In the genomic region with DNA sequence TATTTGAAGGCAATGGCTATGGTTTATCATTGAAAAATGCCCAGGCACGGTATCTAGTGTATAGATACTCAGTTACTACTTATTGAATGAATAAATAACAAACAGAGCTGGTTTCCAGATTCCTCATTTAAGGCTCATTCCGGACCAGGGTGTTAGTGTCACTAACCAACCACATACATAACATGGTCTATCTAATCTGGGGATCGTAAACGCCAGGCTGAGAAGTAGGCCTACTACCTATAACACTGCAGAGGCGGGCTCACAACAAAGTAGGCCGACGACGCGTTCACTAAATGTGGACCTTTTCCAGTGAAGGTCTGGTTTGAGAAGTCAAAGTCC, we compare ENCODE assay signal across 8 cellular contexts. TPM values are rescaled to one million over a fixed set of nuclear protein-coding genes. Genes with fewer than 3 reads are reported as not detected.
DNase-seq lines count a peak whose midpoint lies in the region; ATAC-seq, FAIRE-seq and TF ChIP-seq lines count a peak whose summit lies in the region.

No MANE protein-coding gene starts in this region.

- H4K20me1 ChIP-seq in HepG2 (ENCODE audit: insufficient read depth, low read length): no peaks in the 10 kb centered on the region

- CTCF ChIA-PET in HEK293 (lab: Yijun Ruan, JAX): interaction anchor here (0.7 to 2.5 kb wide), 3 partner anchors 10 to 280 kb away, joined by 7 to 14 read pairs (median 7); no protein-coding TSS in a partner anchor
- CTCF ChIA-PET in HepG2 (lab: Yijun Ruan, JAX; ENCODE audit: low intra/inter-chr PET ratio, low total read pairs): no interaction called here

- BruUV-seq in HepG2 (replicated peaks; lab: Mats Ljungman, UMichigan): TSS peak; percentile 41

- no peak for DNase-seq in AG09309 (ENCODE audit: low read depth)
- no peak for DNase-seq in activated T-helper 2 cell treated with anti-CD3 and anti-CD28 coated beads, Interferon-gamma antibody, Interleukin-2, Interleukin-4, amounts not matched to agents 10 μg/mL and 5 μg/mL and 100 μg/mL, durations not matched to agents 14 hours and 24 hours and 36 hours (ENCODE audit: low spot score)
- DNase-seq in HepG2 (ENCODE audit: low spot score): peak; percentile 76
- DNase-seq in type B pancreatic cell (ENCODE audit: extremely low spot score, unreplicated experiment): no peak
- DNase-seq in activated CD8-positive, alpha-beta memory T cell treated with anti-CD3 and anti-CD28 coated beads for 24 hours: no peak
- no peak for DNase-seq in GM19240 (ENCODE audit: insufficient read length, low spot score)

- H3K4me2 ChIP-seq in HepG2 (ENCODE audit: low read depth, low read length): peak overlapping the region; percentile 75

- peak overlapping the region; percentile 94 for H3K27ac Mint-ChIP-seq in activated T-helper 2 cell treated with anti-CD3 and anti-CD28 coated beads, Interferon-gamma antibody, Interleukin-2, Interleukin-4, amounts not matched to agents 10 μg/mL and 5 μg/mL and 100 μg/mL, durations not matched to agents 14 hours and 24 hours and 36 hours
- peak overlapping the region; percentile 92 for H3K27ac Mint-ChIP-seq in type B pancreatic cell

- H3K27me3 Mint-ChIP-seq in activated T-helper 2 cell treated with anti-CD3 and anti-CD28 coated beads, Interferon-gamma antibody, Interleukin-2, Interleukin-4, amounts not matched to agents 10 μg/mL and 5 μg/mL and 100 μg/mL, durations not matched to agents 14 hours and 24 hours and 36 hours (ENCODE audit: low read depth): no peaks in the 10 kb centered on the region
- H3K27me3 Mint-ChIP-seq in type B pancreatic cell: no peaks in the 10 kb centered on the region

- intact Hi-C loops in activated T-helper 2 cell treated with anti-CD3 and anti-CD28 coated beads, Interferon-gamma antibody, Interleukin-2, Interleukin-4, amounts not matched to agents 10 μg/mL and 5 μg/mL and 100 μg/mL, durations not matched to agents 14 hours and 24 hours and 36 hours (cut with micrococcal nuclease): loop anchor here (1.0 to 5.0 kb wide), 5 partner anchors 53 to 618 kb away; a partner anchor contains a TSS
- intact Hi-C loops in HepG2 (cut with micrococcal nuclease; ENCODE audit: unreplicated experiment): loop anchor here (5.0 to 10.0 kb wide), 4 partner anchors 58 to 725 kb away; a partner anchor contains a TSS

- H2AFZ ChIP-seq in HepG2 (ENCODE audit: low read length): no peak overlapping the region

- TF ChIP-seq RAD21 in HepG2 (CRISPR knock-in tag; IDR thresholded peaks at IDR 0.05): no peak

- peak overlapping the region; percentile 71 for H3K27ac ChIP-seq in HEK293 (ENCODE audit: extremely low read depth, low read depth, low read length)
- peak overlapping the region; percentile 92 for H3K27ac ChIP-seq in HepG2 (ENCODE audit: extremely low read length, insufficient read depth, low read length)

- FAIRE-seq in HepG2 (lab: Jason Lieb, UNC): no peak

- ATAC-seq in HepG2 (no peak; the same call in 2 of the 3 replicates), GM18498 (IDR thresholded peaks at IDR 0.05; ENCODE audit: unreplicated experiment) (no peak)

- 0% methylated on average over 9 of the region's 9 CpGs for WGBS in HepG2 (ENCODE audit: low lambda C conversion rate)

- peak overlapping the region; percentile 89 for H3K4me3 Mint-ChIP-seq in activated T-helper 2 cell treated with anti-CD3 and anti-CD28 coated beads, Interferon-gamma antibody, Interleukin-2, Interleukin-4, amounts not matched to agents 10 μg/mL and 5 μg/mL and 100 μg/mL, durations not matched to agents 14 hours and 24 hours and 36 hours (ENCODE audit: low read depth)
- H3K4me3 Mint-ChIP-seq in type B pancreatic cell: peak overlapping the region; percentile 90

- H3K9me3 Mint-ChIP-seq in activated T-helper 2 cell treated with anti-CD3 and anti-CD28 coated beads, Interferon-gamma antibody, Interleukin-2, Interleukin-4, amounts not matched to agents 10 μg/mL and 5 μg/mL and 100 μg/mL, durations not matched to agents 14 hours and 24 hours and 36 hours: no peaks in the 10 kb centered on the region
- no peaks in the 10 kb centered on the region for H3K9me3 Mint-ChIP-seq in type B pancreatic cell

- H3K36me3 ChIP-seq in HEK293 (ENCODE audit: control insufficient read depth in 2 of 2, insufficient read depth in 1 of 2, low read length in 2 of 2): peaks cover 32 to 34% of the 10 kb centered on the region in 2 experiments
- peaks cover 3 to 20% of the 10 kb centered on the region in 2 experiments; a peak in 4 of 5 replicates for H3K36me3 ChIP-seq in HepG2 (replicated peaks in 1 of 2; ENCODE audit: control insufficient read depth in 1 of 2, insufficient read depth in 2 of 2, low read length in 2 of 2)

- H3K27me3 ChIP-seq in HepG2 (ENCODE audit: control insufficient read depth in 1 of 2, insufficient read depth in 2 of 2, low read length in 2 of 2): no peaks in the 10 kb centered on the region; a peak in 1 of 5 replicates

- POLR2A ChIA-PET in HEK293 (lab: Yijun Ruan, JAX) (interaction anchor here (0.6 to 1.2 kb wide), 3 partner anchors 16 to 1863 kb away, joined by 3 to 4 read pairs (median 3); a partner anchor contains a TSS), HepG2 (lab: Yijun Ruan, JAX) (interaction anchor here (1.0 to 1.8 kb wide), 2 partner anchors 99 to 179 kb away, joined by 4 to 6 read pairs; no protein-coding TSS in a partner anchor)

- H3K4me3 ChIP-seq in AG09309 (ENCODE audit: control insufficient read depth, low read depth, low read length) (peak overlapping the region; percentile 85), HEK293 (ENCODE audit: low read depth, low read length) (peak overlapping the region; percentile 87), HepG2 (replicated peaks in 1 of 3; ENCODE audit: insufficient read depth in 1 of 3, low read depth in 2 of 3, low read length in 3 of 3) (peak overlapping the region; percentile 91 to 98 (median 94))

- H3K4me1 ChIP-seq in HEK293 (ENCODE audit: control insufficient read depth, insufficient read depth, low read length) (peaks cover 3% of the 10 kb centered on the region; the same call in 1 of the 2 replicates), HepG2 (ENCODE audit: insufficient read depth, low read length) (peaks cover 23% of the 10 kb centered on the region)

- H3K9me3 ChIP-seq in HEK293 (ENCODE audit: control insufficient read depth, insufficient read depth, low read depth, low read length) (no peaks in the 10 kb centered on the region), HepG2 (ENCODE audit: low read length) (no peaks in the 10 kb centered on the region)

- in situ Hi-C loops in HepG2 (cut with HindIII; ENCODE audit: extremely low pct_ligation_motif_present, low pct_unique_long_range_greater_than_20kb): loop anchor here (10.0 kb wide), 1 partner anchor 745 kb away; no protein-coding TSS in a partner anchor

- H3K9ac ChIP-seq in HepG2 (ENCODE audit: insufficient read depth, low read depth, low read length): peak overlapping the region; percentile 94

- peaks cover 28% of the 10 kb centered on the region for H3K4me1 Mint-ChIP-seq in activated T-helper 2 cell treated with anti-CD3 and anti-CD28 coated beads, Interferon-gamma antibody, Interleukin-2, Interleukin-4, amounts not matched to agents 10 μg/mL and 5 μg/mL and 100 μg/mL, durations not matched to agents 14 hours and 24 hours and 36 hours (ENCODE audit: low read depth)
- peaks cover 9% of the 10 kb centered on the region for H3K4me1 Mint-ChIP-seq in type B pancreatic cell (ENCODE audit: unreplicated experiment)

- H3K36me3 Mint-ChIP-seq in activated T-helper 2 cell treated with anti-CD3 and anti-CD28 coated beads, Interferon-gamma antibody, Interleukin-2, Interleukin-4, amounts not matched to agents 10 μg/mL and 5 μg/mL and 100 μg/mL, durations not matched to agents 14 hours and 24 hours and 36 hours (ENCODE audit: low read depth): peaks cover 29% of the 10 kb centered on the region
- H3K36me3 Mint-ChIP-seq in type B pancreatic cell: peaks cover 8% of the 10 kb centered on the region

- TF ChIP-seq CTCF in AG09309 (IDR thresholded peaks at IDR 0.05; ENCODE audit: control insufficient read depth, insufficient read depth, low read depth, low read length, missing control alignments) (no peak), HEK293 (tag by site-specific recombination; IDR thresholded peaks at IDR 0.05) (no peak), HepG2 (CRISPR knock-in tag; IDR thresholded peaks at IDR 0.05) (no peak), type B pancreatic cell (conservative IDR thresholded peaks at IDR 0.05) (no peak)

- peaks cover 21% of the 10 kb centered on the region for H3K79me2 ChIP-seq in HepG2 (ENCODE audit: insufficient read depth, low read length)

- no peak for TF ChIP-seq POLR2A in HepG2 (IDR thresholded peaks at IDR 0.05; ENCODE audit: insufficient read depth in 1 of 2, low read depth in 2 of 2, low read length in 2 of 2)

- TF ChIP-seq EP300 in HepG2 (IDR thresholded peaks at IDR 0.05; ENCODE audit: low read depth in 2 of 2, low read length in 2 of 2) (no peak), HepG2 (CRISPR knock-in tag; IDR thresholded peaks at IDR 0.05; ENCODE audit: borderline replicate concordance) (no peak)

RNA-seq across cellular contexts. Expression of a gene that starts 0.4 kb away (rescaled TPM):
- 78.9 and 88.5 TPM in 2 replicates for total RNA-seq in activated T-helper 2 cell treated with anti-CD3 and anti-CD28 coated beads, Interferon-gamma antibody, Interleukin-2, Interleukin-4, amounts not matched to agents 10 μg/mL and 5 μg/mL and 100 μg/mL, durations not matched to agents 14 hours and 24 hours and 36 hours
- 183 and 263 TPM in 2 replicates for total RNA-seq in HepG2 (2016; rRNA removed; fragmentation: Illumina TruSeq; extraction: Trizol)
- 108 and 122 TPM in 2 replicates for total RNA-seq in HepG2 (2016; cell fraction: cytosol; rRNA removed; fragmentation: Illumina TruSeq; extraction: Trizol; ENCODE audit: low read depth)
- total RNA-seq in HepG2 (2016; cell fraction: insoluble cytoplasmic fraction; rRNA removed; fragmentation: Illumina TruSeq; extraction: Trizol): 173 and 263 TPM in 2 replicates
- 189 and 198 TPM in 2 replicates for total RNA-seq in HepG2 (2016; cell fraction: membrane; rRNA removed; fragmentation: Illumina TruSeq; extraction: Trizol)
- 85.6 and 86.2 TPM in 2 replicates for total RNA-seq in HepG2 (2016; cell fraction: nucleus; rRNA removed; fragmentation: Illumina TruSeq; extraction: Trizol)
- 20.9 and 30.3 TPM in 2 replicates for polyA plus RNA-seq in HepG2 (2011; rRNA removed)
- 22.8 and 30.7 TPM in 2 replicates for polyA plus RNA-seq in HepG2 (2011; cell fraction: cytosol; rRNA removed)
- polyA plus RNA-seq in HepG2 (2011; cell fraction: nucleus; rRNA removed): 14.0 and 17.1 TPM in 2 replicates
- 59.3 and 101 TPM in 2 replicates for polyA plus RNA-seq in HepG2 (2012)
- polyA plus RNA-seq in HepG2 (2016; cell fraction: cytosol; fragmentation: Illumina TruSeq; extraction: Trizol; ENCODE audit: low read depth): 149 and 210 TPM in 2 replicates
- 310 and 333 TPM in 2 replicates for polyA plus RNA-seq in HepG2 (2016; cell fraction: insoluble cytoplasmic fraction; fragmentation: Illumina TruSeq; extraction: Trizol; ENCODE audit: low read depth)
- polyA plus RNA-seq in HepG2 (2016; cell fraction: membrane; fragmentation: Illumina TruSeq; extraction: Trizol; ENCODE audit: low read depth): 229 and 256 TPM in 2 replicates
- polyA plus RNA-seq in HepG2 (2016; cell fraction: nucleus; fragmentation: Illumina TruSeq; extraction: Trizol; ENCODE audit: insufficient read depth, low read depth): 161 and 170 TPM in 2 replicates
- 7.2 and 7.6 TPM in 2 replicates for polyA minus RNA-seq in HepG2 (2011; rRNA and poly(A)+ RNA removed; ENCODE audit: low replicate concordance)
- polyA minus RNA-seq in HepG2 (2011; cell fraction: cytosol; rRNA and poly(A)+ RNA removed): 3.7 and 7.6 TPM in 2 replicates
- 31.2 and 35.9 TPM in 2 replicates for polyA minus RNA-seq in HepG2 (2011; cell fraction: nucleus; rRNA and poly(A)+ RNA removed)
- total RNA-seq in type B pancreatic cell (ENCODE audit: low replicate concordance): 46.9 and 67.5 TPM in 2 replicates

RNA-seq across cellular contexts. Expression of a gene that starts 5.5 kb away (rescaled TPM):
- total RNA-seq in activated T-helper 2 cell treated with anti-CD3 and anti-CD28 coated beads, Interferon-gamma antibody, Interleukin-2, Interleukin-4, amounts not matched to agents 10 μg/mL and 5 μg/mL and 100 μg/mL, durations not matched to agents 14 hours and 24 hours and 36 hours: 40.8 and 43.9 TPM in 2 replicates
- total RNA-seq in HepG2 (2016; rRNA removed; fragmentation: Illumina TruSeq; extraction: Trizol) (48.0 and 65.3 TPM in 2 replicates), type B pancreatic cell (ENCODE audit: low replicate concordance) (35.2 and 46.7 TPM in 2 replicates)
- 8.4 and 10.1 TPM in 2 replicates for total RNA-seq in HepG2 (2016; cell fraction: cytosol; rRNA removed; fragmentation: Illumina TruSeq; extraction: Trizol; ENCODE audit: low read depth)
- 42.6 and 60.3 TPM in 2 replicates for total RNA-seq in HepG2 (2016; cell fraction: insoluble cytoplasmic fraction; rRNA removed; fragmentation: Illumina TruSeq; extraction: Trizol)
- 25.0 and 26.9 TPM in 2 replicates for total RNA-seq in HepG2 (2016; cell fraction: membrane; rRNA removed; fragmentation: Illumina TruSeq; extraction: Trizol)
- 34.2 and 39.9 TPM in 2 replicates for total RNA-seq in HepG2 (2016; cell fraction: nucleus; rRNA removed; fragmentation: Illumina TruSeq; extraction: Trizol)
- polyA plus RNA-seq in HepG2 (2011; rRNA removed): 28.3 and 29.9 TPM in 2 replicates
- 11.7 and 18.3 TPM in 2 replicates for polyA plus RNA-seq in HepG2 (2011; cell fraction: cytosol; rRNA removed)
- polyA plus RNA-seq in HepG2 (2011; cell fraction: nucleus; rRNA removed): 21.0 and 28.7 TPM in 2 replicates
- polyA plus RNA-seq in HepG2 (2012): 23.2 and 32.9 TPM in 2 replicates
- polyA plus RNA-seq in HepG2 (2016; cell fraction: cytosol; fragmentation: Illumina TruSeq; extraction: Trizol; ENCODE audit: low read depth): 3.4 and 5.0 TPM in 2 replicates
- polyA plus RNA-seq in HepG2 (2016; cell fraction: insoluble cytoplasmic fraction; fragmentation: Illumina TruSeq; extraction: Trizol; ENCODE audit: low read depth): 27.6 and 28.0 TPM in 2 replicates
- 8.9 and 9.9 TPM in 2 replicates for polyA plus RNA-seq in HepG2 (2016; cell fraction: membrane; fragmentation: Illumina TruSeq; extraction: Trizol; ENCODE audit: low read depth)
- polyA plus RNA-seq in HepG2 (2016; cell fraction: nucleus; fragmentation: Illumina TruSeq; extraction: Trizol; ENCODE audit: insufficient read depth, low read depth): 24.8 and 33.1 TPM in 2 replicates
- polyA minus RNA-seq in HepG2 (2011; rRNA and poly(A)+ RNA removed; ENCODE audit: low replicate concordance): 21.4 and 43.4 TPM in 2 replicates
- polyA minus RNA-seq in HepG2 (2011; cell fraction: cytosol; rRNA and poly(A)+ RNA removed): 21.0 and 29.9 TPM in 2 replicates
- polyA minus RNA-seq in HepG2 (2011; cell fraction: nucleus; rRNA and poly(A)+ RNA removed): 38.9 and 43.9 TPM in 2 replicates
